ENCODE assay signal across 1 cellular context in the genomic region with DNA sequence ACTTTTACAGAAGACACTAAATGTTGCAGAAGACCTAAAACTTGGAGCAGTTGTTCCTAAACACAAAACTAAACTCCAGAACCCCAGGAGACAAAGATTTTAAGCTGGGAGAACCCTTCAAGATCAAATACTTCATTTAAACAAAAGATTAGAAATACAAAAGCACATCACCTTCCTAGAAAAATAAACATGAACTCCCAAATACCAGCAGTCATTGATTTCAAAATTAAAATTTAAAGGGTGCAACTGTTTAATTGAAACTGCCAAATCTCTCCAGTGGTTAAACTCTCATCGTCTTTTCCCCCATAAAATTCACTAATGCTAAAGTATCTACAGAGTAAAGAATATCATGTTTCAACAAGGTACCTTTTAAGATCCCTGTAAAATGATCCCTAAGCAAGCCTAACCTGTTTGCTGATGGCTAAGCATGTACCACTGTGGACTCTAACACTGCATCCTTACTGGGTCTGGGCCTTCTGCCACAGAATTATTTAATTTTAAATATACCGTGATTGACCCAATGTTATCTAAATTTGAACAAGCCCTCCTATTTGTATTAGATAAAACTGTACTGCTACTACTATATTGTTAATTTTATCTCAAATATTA.
TF ChIP-seq lines count a peak whose summit lies in the region.

No MANE protein-coding gene starts in this region.

TF ChIP-seq in HEK293, 187 proteins besides CTCF, POLR2A, EP300 and RAD21 (continued from another document and continues in another):
- TF ChIP-seq ZNF341 (tag by site-specific recombination; IDR thresholded peaks at IDR 0.05; ENCODE audit: low read depth) (no peak), ZNF837 (tag by site-specific recombination; IDR thresholded peaks at IDR 0.05) (no peak), ZXDB (tag by site-specific recombination; IDR thresholded peaks at IDR 0.05) (no peak), MZF1 (tag by site-specific recombination; IDR thresholded peaks at IDR 0.05; ENCODE audit: borderline replicate concordance) (peak; percentile 89), ZFP41 (tag by site-specific recombination; IDR thresholded peaks at IDR 0.05; ENCODE audit: borderline replicate concordance) (no peak), ZNF792 (tag by site-specific recombination; IDR thresholded peaks at IDR 0.05) (no peak), ZNF335 (tag by site-specific recombination; conservative IDR thresholded peaks at IDR 0.05) (no peak), FEZF1 (tag by site-specific recombination; IDR thresholded peaks at IDR 0.05) (peak; percentile 69; the same call in 1 of the 2 replicates), SP3 (tag by site-specific recombination; IDR thresholded peaks at IDR 0.05) (no peak), SALL2 (tag by site-specific recombination; IDR thresholded peaks at IDR 0.05; ENCODE audit: borderline replicate concordance) (no peak), ZNF747 (tag by site-specific recombination; IDR thresholded peaks at IDR 0.05) (no peak), ZNF292 (tag by site-specific recombination; IDR thresholded peaks at IDR 0.05; ENCODE audit: borderline replicate concordance, low read depth) (no peak), SCRT2 (tag by site-specific recombination; IDR thresholded peaks at IDR 0.05) (no peak), ZNF776 (tag by site-specific recombination; IDR thresholded peaks at IDR 0.05; ENCODE audit: borderline replicate concordance) (no peak), ZFP37 (tag by site-specific recombination; IDR thresholded peaks at IDR 0.05) (no peak), ZNF621 (tag by site-specific recombination; IDR thresholded peaks at IDR 0.05) (no peak), ZNF175 (tag by site-specific recombination; IDR thresholded peaks at IDR 0.05) (no peak), SETDB1 (IDR thresholded peaks at IDR 0.05; ENCODE audit: insufficient read length, low read length) (no peak), ZNF391 (tag by site-specific recombination; IDR thresholded peaks at IDR 0.05; ENCODE audit: borderline replicate concordance, low read depth) (no peak), ZNF785 (tag by site-specific recombination; IDR thresholded peaks at IDR 0.05) (no peak), PRDM1 (tag by site-specific recombination; IDR thresholded peaks at IDR 0.05) (no peak), REPIN1 (tag by site-specific recombination; IDR thresholded peaks at IDR 0.05; ENCODE audit: low read depth) (no peak), ZNF366 (tag by site-specific recombination; conservative IDR thresholded peaks at IDR 0.05) (0 out of 2 replicates have a peak, but pooled peaks have one; percentile 17), ZNF791 (tag by site-specific recombination; IDR thresholded peaks at IDR 0.05) (no peak), ZNF544 (tag by site-specific recombination; IDR thresholded peaks at IDR 0.05) (no peak), ZNF138 (tag by site-specific recombination; IDR thresholded peaks at IDR 0.05; ENCODE audit: borderline replicate concordance) (no peak), ZEB2 (tag by site-specific recombination; IDR thresholded peaks at IDR 0.05) (no peak), ZNF132 (tag by site-specific recombination; IDR thresholded peaks at IDR 0.05; ENCODE audit: borderline replicate concordance) (no peak), ZNF610 (tag by site-specific recombination; IDR thresholded peaks at IDR 0.05; ENCODE audit: borderline replicate concordance) (no peak), ZNF16 (tag by site-specific recombination; IDR thresholded peaks at IDR 0.05; ENCODE audit: low read depth) (no peak), ZNF2 (tag by site-specific recombination; IDR thresholded peaks at IDR 0.05) (no peak), ZNF623 (tag by site-specific recombination; IDR thresholded peaks at IDR 0.05) (no peak), ZNF37A (tag by site-specific recombination; IDR thresholded peaks at IDR 0.05) (no peak)
- TF ChIP-seq, protein P1, sequence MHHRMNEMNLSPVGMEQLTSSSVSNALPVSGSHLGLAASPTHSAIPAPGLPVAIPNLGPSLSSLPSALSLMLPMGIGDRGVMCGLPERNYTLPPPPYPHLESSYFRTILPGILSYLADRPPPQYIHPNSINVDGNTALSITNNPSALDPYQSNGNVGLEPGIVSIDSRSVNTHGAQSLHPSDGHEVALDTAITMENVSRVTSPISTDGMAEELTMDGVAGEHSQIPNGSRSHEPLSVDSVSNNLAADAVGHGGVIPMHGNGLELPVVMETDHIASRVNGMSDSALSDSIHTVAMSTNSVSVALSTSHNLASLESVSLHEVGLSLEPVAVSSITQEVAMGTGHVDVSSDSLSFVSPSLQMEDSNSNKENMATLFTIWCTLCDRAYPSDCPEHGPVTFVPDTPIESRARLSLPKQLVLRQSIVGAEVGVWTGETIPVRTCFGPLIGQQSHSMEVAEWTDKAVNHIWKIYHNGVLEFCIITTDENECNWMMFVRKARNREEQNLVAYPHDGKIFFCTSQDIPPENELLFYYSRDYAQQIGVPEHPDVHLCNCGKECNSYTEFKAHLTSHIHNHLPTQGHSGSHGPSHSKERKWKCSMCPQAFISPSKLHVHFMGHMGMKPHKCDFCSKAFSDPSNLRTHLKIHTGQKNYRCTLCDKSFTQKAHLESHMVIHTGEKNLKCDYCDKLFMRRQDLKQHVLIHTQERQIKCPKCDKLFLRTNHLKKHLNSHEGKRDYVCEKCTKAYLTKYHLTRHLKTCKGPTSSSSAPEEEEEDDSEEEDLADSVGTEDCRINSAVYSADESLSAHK (tag by site-specific recombination; IDR thresholded peaks at IDR 0.05): peak; percentile 96
- TF ChIP-seq, protein P2, sequence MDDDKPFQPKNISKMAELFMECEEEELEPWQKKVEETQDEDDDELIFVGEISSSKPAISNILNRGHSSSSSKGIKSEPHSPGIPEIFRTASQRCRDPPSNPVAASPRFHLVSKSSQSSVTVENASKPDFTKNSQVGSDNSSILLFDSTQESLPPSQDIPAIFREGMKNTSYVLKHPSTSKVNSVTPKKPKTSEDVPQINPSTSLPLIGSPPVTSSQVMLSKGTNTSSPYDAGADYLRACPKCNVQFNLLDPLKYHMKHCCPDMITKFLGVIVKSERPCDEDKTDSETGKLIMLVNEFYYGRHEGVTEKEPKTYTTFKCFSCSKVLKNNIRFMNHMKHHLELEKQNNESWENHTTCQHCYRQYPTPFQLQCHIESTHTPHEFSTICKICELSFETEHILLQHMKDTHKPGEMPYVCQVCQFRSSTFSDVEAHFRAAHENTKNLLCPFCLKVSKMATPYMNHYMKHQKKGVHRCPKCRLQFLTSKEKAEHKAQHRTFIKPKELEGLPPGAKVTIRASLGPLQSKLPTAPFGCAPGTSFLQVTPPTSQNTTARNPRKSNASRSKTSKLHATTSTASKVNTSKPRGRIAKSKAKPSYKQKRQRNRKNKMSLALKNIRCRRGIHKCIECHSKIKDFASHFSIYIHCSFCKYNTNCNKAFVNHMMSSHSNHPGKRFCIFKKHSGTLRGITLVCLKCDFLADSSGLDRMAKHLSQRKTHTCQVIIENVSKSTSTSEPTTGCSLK (tag by site-specific recombination; IDR thresholded peaks at IDR 0.05): no peak
- TF ChIP-seq, protein P3, sequence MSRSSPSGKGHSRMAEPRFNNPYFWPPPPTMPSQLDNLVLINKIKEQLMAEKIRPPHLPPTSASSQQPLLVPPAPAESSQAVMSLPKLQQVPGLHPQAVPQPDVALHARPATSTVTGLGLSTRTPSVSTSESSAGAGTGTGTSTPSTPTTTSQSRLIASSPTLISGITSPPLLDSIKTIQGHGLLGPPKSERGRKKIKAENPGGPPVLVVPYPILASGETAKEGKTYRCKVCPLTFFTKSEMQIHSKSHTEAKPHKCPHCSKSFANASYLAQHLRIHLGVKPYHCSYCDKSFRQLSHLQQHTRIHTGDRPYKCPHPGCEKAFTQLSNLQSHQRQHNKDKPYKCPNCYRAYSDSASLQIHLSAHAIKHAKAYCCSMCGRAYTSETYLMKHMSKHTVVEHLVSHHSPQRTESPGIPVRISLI (tag by site-specific recombination; IDR thresholded peaks at IDR 0.05): no peak
- TF ChIP-seq, protein P4, sequence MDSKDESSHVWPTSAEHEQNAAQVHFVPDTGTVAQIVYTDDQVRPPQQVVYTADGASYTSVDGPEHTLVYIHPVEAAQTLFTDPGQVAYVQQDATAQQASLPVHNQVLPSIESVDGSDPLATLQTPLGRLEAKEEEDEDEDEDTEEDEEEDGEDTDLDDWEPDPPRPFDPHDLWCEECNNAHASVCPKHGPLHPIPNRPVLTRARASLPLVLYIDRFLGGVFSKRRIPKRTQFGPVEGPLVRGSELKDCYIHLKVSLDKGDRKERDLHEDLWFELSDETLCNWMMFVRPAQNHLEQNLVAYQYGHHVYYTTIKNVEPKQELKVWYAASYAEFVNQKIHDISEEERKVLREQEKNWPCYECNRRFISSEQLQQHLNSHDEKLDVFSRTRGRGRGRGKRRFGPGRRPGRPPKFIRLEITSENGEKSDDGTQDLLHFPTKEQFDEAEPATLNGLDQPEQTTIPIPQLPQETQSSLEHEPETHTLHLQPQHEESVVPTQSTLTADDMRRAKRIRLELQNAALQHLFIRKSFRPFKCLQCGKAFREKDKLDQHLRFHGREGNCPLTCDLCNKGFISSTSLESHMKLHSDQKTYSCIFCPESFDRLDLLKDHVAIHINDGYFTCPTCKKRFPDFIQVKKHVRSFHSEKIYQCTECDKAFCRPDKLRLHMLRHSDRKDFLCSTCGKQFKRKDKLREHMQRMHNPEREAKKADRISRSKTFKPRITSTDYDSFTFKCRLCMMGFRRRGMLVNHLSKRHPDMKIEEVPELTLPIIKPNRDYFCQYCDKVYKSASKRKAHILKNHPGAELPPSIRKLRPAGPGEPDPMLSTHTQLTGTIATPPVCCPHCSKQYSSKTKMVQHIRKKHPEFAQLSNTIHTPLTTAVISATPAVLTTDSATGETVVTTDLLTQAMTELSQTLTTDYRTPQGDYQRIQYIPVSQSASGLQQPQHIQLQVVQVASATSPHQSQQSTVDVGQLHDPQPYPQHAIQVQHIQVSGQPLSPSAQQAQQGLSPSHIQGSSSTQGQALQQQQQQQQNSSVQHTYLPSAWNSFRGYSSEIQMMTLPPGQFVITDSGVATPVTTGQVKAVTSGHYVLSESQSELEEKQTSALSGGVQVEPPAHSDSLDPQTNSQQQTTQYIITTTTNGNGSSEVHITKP (tag by site-specific recombination; IDR thresholded peaks at IDR 0.05): 0 out of 2 replicates have a peak, but pooled peaks have one; percentile 15
- TF ChIP-seq, protein P5, sequence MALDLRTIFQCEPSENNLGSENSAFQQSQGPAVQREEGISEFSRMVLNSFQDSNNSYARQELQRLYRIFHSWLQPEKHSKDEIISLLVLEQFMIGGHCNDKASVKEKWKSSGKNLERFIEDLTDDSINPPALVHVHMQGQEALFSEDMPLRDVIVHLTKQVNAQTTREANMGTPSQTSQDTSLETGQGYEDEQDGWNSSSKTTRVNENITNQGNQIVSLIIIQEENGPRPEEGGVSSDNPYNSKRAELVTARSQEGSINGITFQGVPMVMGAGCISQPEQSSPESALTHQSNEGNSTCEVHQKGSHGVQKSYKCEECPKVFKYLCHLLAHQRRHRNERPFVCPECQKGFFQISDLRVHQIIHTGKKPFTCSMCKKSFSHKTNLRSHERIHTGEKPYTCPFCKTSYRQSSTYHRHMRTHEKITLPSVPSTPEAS (tag by site-specific recombination; IDR thresholded peaks at IDR 0.05): no peak
- TF ChIP-seq, protein P6, sequence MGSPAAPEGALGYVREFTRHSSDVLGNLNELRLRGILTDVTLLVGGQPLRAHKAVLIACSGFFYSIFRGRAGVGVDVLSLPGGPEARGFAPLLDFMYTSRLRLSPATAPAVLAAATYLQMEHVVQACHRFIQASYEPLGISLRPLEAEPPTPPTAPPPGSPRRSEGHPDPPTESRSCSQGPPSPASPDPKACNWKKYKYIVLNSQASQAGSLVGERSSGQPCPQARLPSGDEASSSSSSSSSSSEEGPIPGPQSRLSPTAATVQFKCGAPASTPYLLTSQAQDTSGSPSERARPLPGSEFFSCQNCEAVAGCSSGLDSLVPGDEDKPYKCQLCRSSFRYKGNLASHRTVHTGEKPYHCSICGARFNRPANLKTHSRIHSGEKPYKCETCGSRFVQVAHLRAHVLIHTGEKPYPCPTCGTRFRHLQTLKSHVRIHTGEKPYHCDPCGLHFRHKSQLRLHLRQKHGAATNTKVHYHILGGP (tag by site-specific recombination; IDR thresholded peaks at IDR 0.05): no peak
- TF ChIP-seq, protein P7, sequence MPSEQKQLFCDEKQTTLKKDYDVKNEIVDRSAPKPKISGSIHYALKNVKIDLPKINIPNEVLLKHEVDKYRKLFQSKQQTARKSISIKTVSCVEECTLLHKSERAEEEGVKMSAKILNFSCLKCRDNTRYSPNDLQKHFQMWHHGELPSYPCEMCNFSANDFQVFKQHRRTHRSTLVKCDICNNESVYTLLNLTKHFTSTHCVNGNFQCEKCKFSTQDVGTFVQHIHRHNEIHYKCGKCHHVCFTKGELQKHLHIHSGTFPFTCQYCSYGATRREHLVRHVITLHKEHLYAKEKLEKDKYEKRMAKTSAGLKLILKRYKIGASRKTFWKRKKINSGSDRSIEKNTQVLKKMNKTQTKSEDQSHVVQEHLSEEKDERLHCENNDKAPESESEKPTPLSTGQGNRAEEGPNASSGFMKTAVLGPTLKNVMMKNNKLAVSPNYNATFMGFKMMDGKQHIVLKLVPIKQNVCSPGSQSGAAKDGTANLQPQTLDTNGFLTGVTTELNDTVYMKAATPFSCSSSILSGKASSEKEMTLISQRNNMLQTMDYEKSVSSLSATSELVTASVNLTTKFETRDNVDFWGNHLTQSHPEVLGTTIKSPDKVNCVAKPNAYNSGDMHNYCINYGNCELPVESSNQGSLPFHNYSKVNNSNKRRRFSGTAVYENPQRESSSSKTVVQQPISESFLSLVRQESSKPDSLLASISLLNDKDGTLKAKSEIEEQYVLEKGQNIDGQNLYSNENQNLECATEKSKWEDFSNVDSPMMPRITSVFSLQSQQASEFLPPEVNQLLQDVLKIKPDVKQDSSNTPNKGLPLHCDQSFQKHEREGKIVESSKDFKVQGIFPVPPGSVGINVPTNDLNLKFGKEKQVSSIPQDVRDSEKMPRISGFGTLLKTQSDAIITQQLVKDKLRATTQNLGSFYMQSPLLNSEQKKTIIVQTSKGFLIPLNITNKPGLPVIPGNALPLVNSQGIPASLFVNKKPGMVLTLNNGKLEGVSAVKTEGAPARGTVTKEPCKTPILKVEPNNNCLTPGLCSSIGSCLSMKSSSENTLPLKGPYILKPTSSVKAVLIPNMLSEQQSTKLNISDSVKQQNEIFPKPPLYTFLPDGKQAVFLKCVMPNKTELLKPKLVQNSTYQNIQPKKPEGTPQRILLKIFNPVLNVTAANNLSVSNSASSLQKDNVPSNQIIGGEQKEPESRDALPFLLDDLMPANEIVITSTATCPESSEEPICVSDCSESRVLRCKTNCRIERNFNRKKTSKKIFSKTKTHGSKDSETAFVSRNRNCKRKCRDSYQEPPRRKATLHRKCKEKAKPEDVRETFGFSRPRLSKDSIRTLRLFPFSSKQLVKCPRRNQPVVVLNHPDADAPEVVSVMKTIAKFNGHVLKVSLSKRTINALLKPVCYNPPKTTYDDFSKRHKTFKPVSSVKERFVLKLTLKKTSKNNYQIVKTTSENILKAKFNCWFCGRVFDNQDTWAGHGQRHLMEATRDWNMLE (tag by site-specific recombination; conservative IDR thresholded peaks at IDR 0.05; ENCODE audit: low read depth): no peak
- TF ChIP-seq, protein P8, sequence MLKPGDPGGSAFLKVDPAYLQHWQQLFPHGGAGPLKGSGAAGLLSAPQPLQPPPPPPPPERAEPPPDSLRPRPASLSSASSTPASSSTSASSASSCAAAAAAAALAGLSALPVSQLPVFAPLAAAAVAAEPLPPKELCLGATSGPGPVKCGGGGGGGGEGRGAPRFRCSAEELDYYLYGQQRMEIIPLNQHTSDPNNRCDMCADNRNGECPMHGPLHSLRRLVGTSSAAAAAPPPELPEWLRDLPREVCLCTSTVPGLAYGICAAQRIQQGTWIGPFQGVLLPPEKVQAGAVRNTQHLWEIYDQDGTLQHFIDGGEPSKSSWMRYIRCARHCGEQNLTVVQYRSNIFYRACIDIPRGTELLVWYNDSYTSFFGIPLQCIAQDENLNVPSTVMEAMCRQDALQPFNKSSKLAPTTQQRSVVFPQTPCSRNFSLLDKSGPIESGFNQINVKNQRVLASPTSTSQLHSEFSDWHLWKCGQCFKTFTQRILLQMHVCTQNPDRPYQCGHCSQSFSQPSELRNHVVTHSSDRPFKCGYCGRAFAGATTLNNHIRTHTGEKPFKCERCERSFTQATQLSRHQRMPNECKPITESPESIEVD (tag by site-specific recombination; IDR thresholded peaks at IDR 0.05): peak; percentile 66; the same call in 1 of the 2 replicates
